10 cellular contexts compared by ENCODE assay signal in the genomic region with DNA sequence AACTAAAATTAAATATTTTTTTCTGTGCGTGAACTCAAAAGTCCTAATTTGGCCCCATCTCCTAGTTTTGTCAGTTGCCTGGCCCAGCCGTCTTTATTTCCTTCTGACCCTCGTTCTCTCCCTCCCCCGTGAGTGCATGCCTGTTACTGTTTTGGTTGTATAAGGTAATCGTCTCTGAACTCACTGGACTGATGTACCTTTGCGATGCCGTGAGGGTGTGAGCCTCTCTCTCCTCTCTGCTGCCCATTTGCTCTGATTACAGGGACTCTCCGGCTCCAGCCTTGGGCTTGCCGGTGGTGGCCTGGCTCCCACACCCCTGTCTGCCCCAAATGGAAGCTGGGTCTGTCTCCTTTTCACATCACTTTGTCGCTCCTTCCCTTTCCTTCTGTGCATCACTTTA.
DNase-seq lines count a peak whose midpoint lies in the region; TF ChIP-seq lines count a peak whose summit lies in the region.
"Had no signal": no experiment of that assay in that cellular context is flagged by ENCODE, and none has a peak within 500 bp of the region (broad histone marks: within the 10 kb centered on the region; RNA-seq: fewer than 3 reads in every experiment).

No MANE protein-coding gene starts in this region.

- no peak overlapping the region for H3K4ac ChIP-seq in mesenchymal stem cell (ENCODE audit: low read depth in 1 of 2, low read length in 2 of 2)

- H2BK120ac ChIP-seq in mesenchymal stem cell (ENCODE audit: low read depth, low read length), result no peak overlapping the region

- peak overlapping the region; percentile 13 for H3K27ac Mint-ChIP-seq in activated CD4-positive, alpha-beta memory T cell treated with anti-CD3 and anti-CD28 coated beads for 36 hours
- no peak overlapping the region for H3K27ac Mint-ChIP-seq in activated CD4-positive, alpha-beta memory T cell treated with anti-CD3 and anti-CD28 coated beads, Interleukin-2, amount 10 ng/mL, durations not matched to agents 7 days and 5 days
- H3K27ac Mint-ChIP-seq in brain, result peak overlapping the region in 3 of 5 experiments; percentile 1 to 85 (median 27)

- H4K91ac ChIP-seq in mesenchymal stem cell (ENCODE audit: low read length), result no peak overlapping the region

- no peak for TF ChIP-seq CTCF in brain (conservative IDR thresholded peaks at IDR 0.05)
- TF ChIP-seq CTCF in thyroid gland (IDR thresholded peaks at IDR 0.05), result no peak

- H3K4me2 ChIP-seq in mesenchymal stem cell (ENCODE audit: low read length, poor library complexity, severe bottlenecking), result no peak overlapping the region

- peaks cover 15 to 33% of the 10 kb centered on the region in 2 experiments for H3K36me3 ChIP-seq in mesenchymal stem cell (ENCODE audit: control insufficient read depth in 1 of 2, insufficient read depth in 2 of 2, low read depth in 1 of 2, low read length in 2 of 2)
- H3K36me3 ChIP-seq in thyroid gland, result no peaks in the 10 kb centered on the region

- H2BK5ac ChIP-seq in mesenchymal stem cell (ENCODE audit: low read depth, low read length, poor library complexity, severe bottlenecking), result no peak overlapping the region

- WGBS in mesenchymal stem cell, result 81% methylated on average over 9 of the region's 10 CpGs
- 78 to 79% methylated on average over 10 of the region's 10 CpGs for WGBS in thyroid gland, 2 donors

- no peaks in the 10 kb centered on the region for H3K9me3 Mint-ChIP-seq in activated CD4-positive, alpha-beta memory T cell treated with anti-CD3 and anti-CD28 coated beads for 36 hours
- no peaks in the 10 kb centered on the region for H3K9me3 Mint-ChIP-seq in activated CD4-positive, alpha-beta memory T cell treated with anti-CD3 and anti-CD28 coated beads, Interleukin-2, amount 10 ng/mL, durations not matched to agents 7 days and 5 days
- H3K9me3 Mint-ChIP-seq in brain, result no peaks in the 10 kb centered on the region

- no peak overlapping the region for H3K4me3 ChIP-seq in mesenchymal stem cell (ENCODE audit: insufficient read depth in 1 of 2, low read depth in 1 of 2, low read length in 2 of 2)
- no peak overlapping the region for H3K4me3 ChIP-seq in thyroid gland (replicated peaks in 1 of 3)

- no peak overlapping the region for H2AFZ ChIP-seq in mesenchymal stem cell (ENCODE audit: low read depth, low read length)

- no peak for DNase-seq in activated CD4-positive, alpha-beta memory T cell treated with anti-CD3 and anti-CD28 coated beads for 36 hours
- no peak for DNase-seq in activated CD4-positive, alpha-beta memory T cell treated with anti-CD3 and anti-CD28 coated beads, Interleukin-2, amount 10 ng/mL, durations not matched to agents 7 days and 5 days
- DNase-seq in mesenchymal stem cell, result no peak
- DNase-seq in thyroid gland, result no peak
- no peak for DNase-seq in NCI-H146 (lab: John Stamatoyannopoulos, UW)
- no peak for DNase-seq in COLO668 (lab: John Stamatoyannopoulos, UW; ENCODE audit: unreplicated experiment)
- no peak for DNase-seq in activated CD4-positive, CD25-positive, alpha-beta regulatory T cell treated with anti-CD3 and anti-CD28 coated beads, Interleukin-2, amount 50 U/mL, for 72 hours
- DNase-seq: NCI-H1048, SIG-M5 had no signal

- intact Hi-C loops in activated CD4-positive, alpha-beta memory T cell treated with anti-CD3 and anti-CD28 coated beads for 36 hours (cut with micrococcal nuclease), result loop anchor here (5.0 kb wide), 1 partner anchor 85 kb away; no protein-coding TSS in a partner anchor
- intact Hi-C loops in thyroid gland (cut with DNase I), result loop anchor here (5.0 kb wide), 1 partner anchor 40 kb away; no protein-coding TSS in a partner anchor

- no peak overlapping the region for H4K8ac ChIP-seq in mesenchymal stem cell (ENCODE audit: low read length)

- H2BK15ac ChIP-seq in mesenchymal stem cell (ENCODE audit: low read depth, poor library complexity, severe bottlenecking), result no peak overlapping the region

- peaks cover 24% of the 10 kb centered on the region for H3K4me1 ChIP-seq in mesenchymal stem cell (ENCODE audit: control insufficient read depth, insufficient read depth, low read depth, low read length)
- H3K4me1 ChIP-seq in thyroid gland, result peaks cover 28 to 67% of the 10 kb centered on the region in 2 donors

- H3K36me3 Mint-ChIP-seq in activated CD4-positive, alpha-beta memory T cell treated with anti-CD3 and anti-CD28 coated beads for 36 hours, result peaks cover 22% of the 10 kb centered on the region
- peaks cover 50% of the 10 kb centered on the region for H3K36me3 Mint-ChIP-seq in activated CD4-positive, alpha-beta memory T cell treated with anti-CD3 and anti-CD28 coated beads, Interleukin-2, amount 10 ng/mL, durations not matched to agents 7 days and 5 days (ENCODE audit: low read depth)
- peaks cover 15% of the 10 kb centered on the region for H3K36me3 Mint-ChIP-seq in brain

- no peaks in the 10 kb centered on the region for H3K27me3 Mint-ChIP-seq in activated CD4-positive, alpha-beta memory T cell treated with anti-CD3 and anti-CD28 coated beads for 36 hours
- H3K27me3 Mint-ChIP-seq in activated CD4-positive, alpha-beta memory T cell treated with anti-CD3 and anti-CD28 coated beads, Interleukin-2, amount 10 ng/mL, durations not matched to agents 7 days and 5 days, result no peaks in the 10 kb centered on the region
- peaks cover 4% of the 10 kb centered on the region for H3K27me3 Mint-ChIP-seq in brain

- H3K4me1 Mint-ChIP-seq in activated CD4-positive, alpha-beta memory T cell treated with anti-CD3 and anti-CD28 coated beads for 36 hours (ENCODE audit: low read depth), result peaks cover 74% of the 10 kb centered on the region
- peaks cover 57% of the 10 kb centered on the region for H3K4me1 Mint-ChIP-seq in activated CD4-positive, alpha-beta memory T cell treated with anti-CD3 and anti-CD28 coated beads, Interleukin-2, amount 10 ng/mL, durations not matched to agents 7 days and 5 days
- H3K4me1 Mint-ChIP-seq in brain, result peaks cover 72% of the 10 kb centered on the region

- H2BK12ac ChIP-seq in mesenchymal stem cell (ENCODE audit: low read length in 2 of 2), result peak overlapping the region; percentile 4 to 20

- CTCF ChIA-PET in activated CD4-positive, alpha-beta memory T cell treated with anti-CD3 and anti-CD28 coated beads for 36 hours (lab: Charles Lee), result interaction anchor here (1.1 to 4.2 kb wide), 9 partner anchors 12 to 609 kb away, joined by 3 to 26 read pairs (median 9); no protein-coding TSS in a partner anchor
- CTCF ChIA-PET in activated CD4-positive, alpha-beta memory T cell treated with anti-CD3 and anti-CD28 coated beads, Interleukin-2, amount 10 ng/mL, durations not matched to agents 7 days and 5 days (lab: Charles Lee), result interaction anchor here (0.9 to 1.5 kb wide), 5 partner anchors 10 to 60 kb away, joined by 3 to 9 read pairs (median 3); no protein-coding TSS in a partner anchor

- H3K27ac ChIP-seq in mesenchymal stem cell (ENCODE audit: low read length, poor library complexity, severe bottlenecking) (no peak overlapping the region), thyroid gland (peak overlapping the region in 2 of 3 donors; percentile 21 to 92)

- H3K79me1 ChIP-seq in mesenchymal stem cell (replicated peaks; ENCODE audit: low read length, poor library complexity, severe bottlenecking), result peaks cover 39% of the 10 kb centered on the region

- H2AK5ac ChIP-seq in mesenchymal stem cell (ENCODE audit: low read length, severe bottlenecking), result no peak overlapping the region

- peak overlapping the region; percentile 20 for H3K9ac ChIP-seq in mesenchymal stem cell (ENCODE audit: low read length)

- POLR2A ChIA-PET in activated CD4-positive, alpha-beta memory T cell treated with anti-CD3 and anti-CD28 coated beads for 36 hours (lab: Charles Lee), result interaction anchor here (0.7 to 6.8 kb wide), 10 partner anchors 13 to 58 kb away, joined by 3 to 32 read pairs (median 4); no protein-coding TSS in a partner anchor
- POLR2A ChIA-PET in activated CD4-positive, alpha-beta memory T cell treated with anti-CD3 and anti-CD28 coated beads, Interleukin-2, amount 10 ng/mL, durations not matched to agents 7 days and 5 days (lab: Charles Lee), result interaction anchor here (1.3 to 4.0 kb wide), 6 partner anchors 13 to 472 kb away, joined by 3 to 21 read pairs (median 10); partner anchors contain the start of gene ILKAP

- H3K4me3 Mint-ChIP-seq in activated CD4-positive, alpha-beta memory T cell treated with anti-CD3 and anti-CD28 coated beads for 36 hours, result no peak overlapping the region
- no peak overlapping the region for H3K4me3 Mint-ChIP-seq in activated CD4-positive, alpha-beta memory T cell treated with anti-CD3 and anti-CD28 coated beads, Interleukin-2, amount 10 ng/mL, durations not matched to agents 7 days and 5 days
- H3K4me3 Mint-ChIP-seq in brain, result peak overlapping the region in 1 of 5 experiments; percentile 58

- no peak overlapping the region for H3K14ac ChIP-seq in mesenchymal stem cell (ENCODE audit: low read length in 2 of 2)

- H3K23ac ChIP-seq in mesenchymal stem cell (ENCODE audit: low read length in 2 of 2), result no peak overlapping the region

- H3K27me3 ChIP-seq in mesenchymal stem cell (ENCODE audit: control insufficient read depth in 1 of 2, insufficient read depth in 1 of 2, low read length in 2 of 2) (no peaks in the 10 kb centered on the region), thyroid gland (no peaks in the 10 kb centered on the region)

- H3K18ac ChIP-seq in mesenchymal stem cell (ENCODE audit: low read depth in 1 of 2, low read length in 2 of 2), result peak overlapping the region in 1 of 2 experiments; percentile 16

- H3K9me3 ChIP-seq in mesenchymal stem cell (ENCODE audit: control insufficient read depth, low read length), result no peaks in the 10 kb centered on the region
- H3K9me3 ChIP-seq in thyroid gland, result no peaks in the 10 kb centered on the region

- TF ChIP-seq POLR2A in thyroid gland (IDR thresholded peaks at IDR 0.05), result no peak
